In the genomic region with DNA sequence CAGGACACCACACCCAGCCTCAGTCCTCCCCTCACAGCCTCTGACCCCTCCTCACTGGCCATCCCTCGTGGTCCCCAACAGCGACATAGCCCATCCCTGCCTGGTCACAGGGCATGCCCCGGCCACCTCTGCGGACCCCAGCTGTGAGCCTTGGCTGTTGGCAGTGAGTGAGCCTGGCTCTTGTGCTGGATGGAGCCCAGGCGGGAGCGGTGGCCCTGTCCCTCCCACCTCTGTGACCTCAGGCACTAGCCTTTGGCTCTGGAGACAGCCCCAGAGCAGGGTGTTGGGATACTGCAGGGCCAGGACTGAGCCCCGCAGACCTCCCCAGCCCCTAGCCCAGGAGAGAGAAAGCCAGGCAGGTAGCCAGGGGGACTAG, we compare ENCODE assay signal across 1 cellular context.
TF ChIP-seq lines count a peak whose summit lies in the region.

No MANE protein-coding gene starts in this region.

TF ChIP-seq in HepG2, 621 proteins besides CTCF, POLR2A, EP300 and RAD21:
- TF ChIP-seq BRCA1 (CRISPR knock-in tag; IDR thresholded peaks at IDR 0.05) (no peak), ZNF414 (CRISPR knock-in tag; IDR thresholded peaks at IDR 0.05) (no peak), SCMH1 (CRISPR knock-in tag; IDR thresholded peaks at IDR 0.05; ENCODE audit: borderline replicate concordance) (no peak), ELF1 (CRISPR knock-in tag; IDR thresholded peaks at IDR 0.05) (no peak), ZNF432 (CRISPR knock-in tag; IDR thresholded peaks at IDR 0.05; ENCODE audit: borderline replicate concordance) (no peak), TSC22D2 (CRISPR knock-in tag; IDR thresholded peaks at IDR 0.05; ENCODE audit: borderline replicate concordance) (no peak), STAT5B (CRISPR knock-in tag; IDR thresholded peaks at IDR 0.05) (no peak), SRSF1 (optimal IDR thresholded peaks at IDR 0.05; ENCODE audit: low read depth, low read length) (no peak), ZNF710 (CRISPR knock-in tag; IDR thresholded peaks at IDR 0.05; ENCODE audit: borderline replicate concordance) (no peak), BORCS8-MEF2B (CRISPR knock-in tag; IDR thresholded peaks at IDR 0.05) (no peak), BCL6 (CRISPR knock-in tag; IDR thresholded peaks at IDR 0.05) (no peak), ZNF431 (CRISPR knock-in tag; IDR thresholded peaks at IDR 0.05; ENCODE audit: borderline replicate concordance, low read depth) (no peak), ATF1 (CRISPR knock-in tag; IDR thresholded peaks at IDR 0.05) (no peak), HOXD1 (CRISPR knock-in tag; IDR thresholded peaks at IDR 0.05) (no peak), HDAC6 (IDR thresholded peaks at IDR 0.05; ENCODE audit: low read depth, low read length) (no peak)
- TF ChIP-seq, protein P1, sequence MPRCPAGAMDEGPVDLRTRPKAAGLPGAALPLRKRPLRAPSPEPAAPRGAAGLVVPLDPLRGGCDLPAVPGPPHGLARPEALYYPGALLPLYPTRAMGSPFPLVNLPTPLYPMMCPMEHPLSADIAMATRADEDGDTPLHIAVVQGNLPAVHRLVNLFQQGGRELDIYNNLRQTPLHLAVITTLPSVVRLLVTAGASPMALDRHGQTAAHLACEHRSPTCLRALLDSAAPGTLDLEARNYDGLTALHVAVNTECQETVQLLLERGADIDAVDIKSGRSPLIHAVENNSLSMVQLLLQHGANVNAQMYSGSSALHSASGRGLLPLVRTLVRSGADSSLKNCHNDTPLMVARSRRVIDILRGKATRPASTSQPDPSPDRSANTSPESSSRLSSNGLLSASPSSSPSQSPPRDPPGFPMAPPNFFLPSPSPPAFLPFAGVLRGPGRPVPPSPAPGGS (CRISPR knock-in tag; IDR thresholded peaks at IDR 0.05) = no peak
- TF ChIP-seq, protein P2, sequence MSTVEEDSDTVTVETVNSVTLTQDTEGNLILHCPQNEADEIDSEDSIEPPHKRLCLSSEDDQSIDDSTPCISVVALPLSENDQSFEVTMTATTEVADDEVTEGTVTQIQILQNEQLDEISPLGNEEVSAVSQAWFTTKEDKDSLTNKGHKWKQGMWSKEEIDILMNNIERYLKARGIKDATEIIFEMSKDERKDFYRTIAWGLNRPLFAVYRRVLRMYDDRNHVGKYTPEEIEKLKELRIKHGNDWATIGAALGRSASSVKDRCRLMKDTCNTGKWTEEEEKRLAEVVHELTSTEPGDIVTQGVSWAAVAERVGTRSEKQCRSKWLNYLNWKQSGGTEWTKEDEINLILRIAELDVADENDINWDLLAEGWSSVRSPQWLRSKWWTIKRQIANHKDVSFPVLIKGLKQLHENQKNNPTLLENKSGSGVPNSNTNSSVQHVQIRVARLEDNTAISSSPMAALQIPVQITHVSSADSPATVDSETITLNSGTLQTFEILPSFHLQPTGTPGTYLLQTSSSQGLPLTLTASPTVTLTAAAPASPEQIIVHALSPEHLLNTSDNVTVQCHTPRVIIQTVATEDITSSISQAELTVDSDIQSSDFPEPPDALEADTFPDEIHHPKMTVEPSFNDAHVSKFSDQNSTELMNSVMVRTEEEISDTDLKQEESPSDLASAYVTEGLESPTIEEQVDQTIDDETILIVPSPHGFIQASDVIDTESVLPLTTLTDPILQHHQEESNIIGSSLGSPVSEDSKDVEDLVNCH (CRISPR knock-in tag; IDR thresholded peaks at IDR 0.05) = no peak
